8 cellular contexts compared by ENCODE assay signal in the genomic region with DNA sequence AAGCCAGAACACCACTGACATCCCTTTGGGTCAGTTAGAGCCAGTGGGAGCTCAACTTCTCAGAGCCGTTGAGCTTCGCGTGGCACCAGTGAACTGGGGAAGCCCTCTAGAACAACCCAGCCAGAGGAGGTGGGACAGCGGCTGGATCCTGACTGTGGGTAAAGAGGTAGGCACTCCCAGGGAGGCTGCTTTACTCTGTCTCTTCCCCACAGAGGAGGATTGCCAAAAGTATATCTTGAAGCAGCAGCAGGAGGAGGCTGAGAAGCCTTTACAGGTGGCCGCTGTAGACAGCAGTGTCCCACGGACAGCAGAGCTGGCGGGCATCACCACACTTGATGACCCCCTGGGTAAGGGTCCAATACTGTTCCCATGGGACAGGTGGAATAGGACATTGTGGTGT. TPM values are rescaled to one million over a fixed set of nuclear protein-coding genes. Genes with fewer than 3 reads are reported as not detected.
DNase-seq lines count a peak whose midpoint lies in the region; ATAC-seq, FAIRE-seq and TF ChIP-seq lines count a peak whose summit lies in the region.

No MANE protein-coding gene starts in this region.

- no peak overlapping the region for H3K27ac ChIP-seq in right cardiac atrium (ENCODE audit: low read length)

- H3K4me1 Mint-ChIP-seq in WTC11 = peaks cover 37% of the 10 kb centered on the region

- POLR2A ChIA-PET in WTC11 (lab: Charles Lee) = interaction anchor here (1.0 kb wide), 1 partner anchor 25 kb away, joined by 3 read pairs; no protein-coding TSS in a partner anchor

- H3K9ac ChIP-seq in skeletal muscle satellite cell (ENCODE audit: low read depth, low read length) = peak overlapping the region; percentile 83

- in situ Hi-C loops in GM13977 (cut with MboI; ENCODE audit: low pct_unique_long_range_greater_than_20kb, low sequenced_read_pairs, unreplicated experiment) = no loop called here

- FAIRE-seq in RCC 7860 (lab: Jason Lieb, UNC) = no peak

- peak overlapping the region; percentile 88 for H3K4me3 Mint-ChIP-seq in WTC11

- no peaks in the 10 kb centered on the region for H3K27me3 Mint-ChIP-seq in WTC11 (ENCODE audit: low read depth)

- H3K27me3 ChIP-seq in right cardiac atrium (ENCODE audit: control insufficient read depth, insufficient read depth) = no peaks in the 10 kb centered on the region
- no peaks in the 10 kb centered on the region for H3K27me3 ChIP-seq in skeletal muscle satellite cell (ENCODE audit: control insufficient read depth, insufficient read depth, low read length)

- 88% methylated on average over 7 of the region's 7 CpGs for WGBS in right cardiac atrium

- H3K9me3 ChIP-seq in right cardiac atrium (ENCODE audit: control insufficient read depth, low read length) (no peaks in the 10 kb centered on the region), skeletal muscle satellite cell (replicated peaks; ENCODE audit: low read length) (no peaks in the 10 kb centered on the region)

- ATAC-seq in WTC11 (no peak), right cardiac atrium (no peak), GM18517 (IDR thresholded peaks at IDR 0.05; ENCODE audit: unreplicated experiment) (no peak)

- CTCF ChIA-PET in WTC11 (lab: Charles Lee) = no interaction called here

- DNase-seq in GM13977 (ENCODE audit: low spot score) (peak; percentile 4), WTC11 (ENCODE audit: low spot score) (no peak), right cardiac atrium (peak in 1 of 3 donors; percentile 31), epidermal melanocyte (ENCODE audit: insufficient read length, low spot score) (no peak), RCC 7860 (ENCODE audit: low spot score) (no peak), NCI-H524 treated with DMSO at 0.1 percent for 48 hours (lab: John Stamatoyannopoulos, UW) (no peak)

- peaks cover 12% of the 10 kb centered on the region; the same call in 1 of the 2 replicates for H3K36me3 Mint-ChIP-seq in WTC11

- H3K27ac Mint-ChIP-seq in WTC11 = no peak overlapping the region

- peaks cover 12% of the 10 kb centered on the region for H3K36me3 ChIP-seq in skeletal muscle satellite cell (ENCODE audit: insufficient read depth, low read length)

- no peak for TF ChIP-seq CTCF in GM13977 (IDR thresholded peaks at IDR 0.05; ENCODE audit: extremely low read depth, insufficient read depth, missing control alignments)
- TF ChIP-seq CTCF in WTC11 (IDR thresholded peaks at IDR 0.05) = no peak

- H3K9me3 Mint-ChIP-seq in WTC11 = no peaks in the 10 kb centered on the region

- H3K4me3 ChIP-seq in right cardiac atrium (ENCODE audit: low read length) (peak overlapping the region; percentile 60), skeletal muscle satellite cell (ENCODE audit: low read length) (peak overlapping the region; percentile 96)

- intact Hi-C loops in right cardiac atrium (cut with DNase I) = loop anchor here in 1 of 4 donors (2.0 kb wide), 1 partner anchor 25 kb away; a partner anchor contains a TSS

- H3K4me2 ChIP-seq in skeletal muscle satellite cell (ENCODE audit: low read length) = peak overlapping the region; percentile 96

- H3K4me1 ChIP-seq in right cardiac atrium (ENCODE audit: control insufficient read depth, insufficient read depth, low read length) (peaks cover 10% of the 10 kb centered on the region), skeletal muscle satellite cell (ENCODE audit: control insufficient read depth, insufficient read depth, low read length) (peaks cover 21% of the 10 kb centered on the region)

TF ChIP-seq in WTC11, 78 proteins besides CTCF, POLR2A, EP300 and RAD21:
- TF ChIP-seq NFATC4 (CRISPR knock-in tag; IDR thresholded peaks at IDR 0.05) (no peak), NR3C1 (CRISPR knock-in tag; conservative IDR thresholded peaks at IDR 0.05; ENCODE audit: low read depth) (no peak), ESRRA (CRISPR knock-in tag; IDR thresholded peaks at IDR 0.05; ENCODE audit: borderline replicate concordance) (no peak), NR1H2 (CRISPR knock-in tag; IDR thresholded peaks at IDR 0.05) (no peak), ZNF232 (CRISPR knock-in tag; IDR thresholded peaks at IDR 0.05) (no peak), OVOL2 (CRISPR knock-in tag; IDR thresholded peaks at IDR 0.05; ENCODE audit: borderline replicate concordance) (no peak), CBFB (CRISPR knock-in tag; IDR thresholded peaks at IDR 0.05; ENCODE audit: low read depth) (no peak), EMX1 (CRISPR knock-in tag; IDR thresholded peaks at IDR 0.05) (no peak), SMAD3 (CRISPR knock-in tag; IDR thresholded peaks at IDR 0.05; ENCODE audit: borderline replicate concordance) (no peak), NR2C2 (CRISPR knock-in tag; IDR thresholded peaks at IDR 0.05) (no peak)
- TF ChIP-seq, protein P1, sequence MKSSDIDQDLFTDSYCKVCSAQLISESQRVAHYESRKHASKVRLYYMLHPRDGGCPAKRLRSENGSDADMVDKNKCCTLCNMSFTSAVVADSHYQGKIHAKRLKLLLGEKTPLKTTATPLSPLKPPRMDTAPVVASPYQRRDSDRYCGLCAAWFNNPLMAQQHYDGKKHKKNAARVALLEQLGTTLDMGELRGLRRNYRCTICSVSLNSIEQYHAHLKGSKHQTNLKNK (CRISPR knock-in tag; IDR thresholded peaks at IDR 0.05) = no peak
- TF ChIP-seq, protein P2, sequence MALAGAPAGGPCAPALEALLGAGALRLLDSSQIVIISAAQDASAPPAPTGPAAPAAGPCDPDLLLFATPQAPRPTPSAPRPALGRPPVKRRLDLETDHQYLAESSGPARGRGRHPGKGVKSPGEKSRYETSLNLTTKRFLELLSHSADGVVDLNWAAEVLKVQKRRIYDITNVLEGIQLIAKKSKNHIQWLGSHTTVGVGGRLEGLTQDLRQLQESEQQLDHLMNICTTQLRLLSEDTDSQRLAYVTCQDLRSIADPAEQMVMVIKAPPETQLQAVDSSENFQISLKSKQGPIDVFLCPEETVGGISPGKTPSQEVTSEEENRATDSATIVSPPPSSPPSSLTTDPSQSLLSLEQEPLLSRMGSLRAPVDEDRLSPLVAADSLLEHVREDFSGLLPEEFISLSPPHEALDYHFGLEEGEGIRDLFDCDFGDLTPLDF (CRISPR knock-in tag; IDR thresholded peaks at IDR 0.05) = no peak
- TF ChIP-seq, protein P3, sequence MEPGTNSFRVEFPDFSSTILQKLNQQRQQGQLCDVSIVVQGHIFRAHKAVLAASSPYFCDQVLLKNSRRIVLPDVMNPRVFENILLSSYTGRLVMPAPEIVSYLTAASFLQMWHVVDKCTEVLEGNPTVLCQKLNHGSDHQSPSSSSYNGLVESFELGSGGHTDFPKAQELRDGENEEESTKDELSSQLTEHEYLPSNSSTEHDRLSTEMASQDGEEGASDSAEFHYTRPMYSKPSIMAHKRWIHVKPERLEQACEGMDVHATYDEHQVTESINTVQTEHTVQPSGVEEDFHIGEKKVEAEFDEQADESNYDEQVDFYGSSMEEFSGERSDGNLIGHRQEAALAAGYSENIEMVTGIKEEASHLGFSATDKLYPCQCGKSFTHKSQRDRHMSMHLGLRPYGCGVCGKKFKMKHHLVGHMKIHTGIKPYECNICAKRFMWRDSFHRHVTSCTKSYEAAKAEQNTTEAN (CRISPR knock-in tag; IDR thresholded peaks at IDR 0.05) = no peak
- TF ChIP-seq, protein P4, sequence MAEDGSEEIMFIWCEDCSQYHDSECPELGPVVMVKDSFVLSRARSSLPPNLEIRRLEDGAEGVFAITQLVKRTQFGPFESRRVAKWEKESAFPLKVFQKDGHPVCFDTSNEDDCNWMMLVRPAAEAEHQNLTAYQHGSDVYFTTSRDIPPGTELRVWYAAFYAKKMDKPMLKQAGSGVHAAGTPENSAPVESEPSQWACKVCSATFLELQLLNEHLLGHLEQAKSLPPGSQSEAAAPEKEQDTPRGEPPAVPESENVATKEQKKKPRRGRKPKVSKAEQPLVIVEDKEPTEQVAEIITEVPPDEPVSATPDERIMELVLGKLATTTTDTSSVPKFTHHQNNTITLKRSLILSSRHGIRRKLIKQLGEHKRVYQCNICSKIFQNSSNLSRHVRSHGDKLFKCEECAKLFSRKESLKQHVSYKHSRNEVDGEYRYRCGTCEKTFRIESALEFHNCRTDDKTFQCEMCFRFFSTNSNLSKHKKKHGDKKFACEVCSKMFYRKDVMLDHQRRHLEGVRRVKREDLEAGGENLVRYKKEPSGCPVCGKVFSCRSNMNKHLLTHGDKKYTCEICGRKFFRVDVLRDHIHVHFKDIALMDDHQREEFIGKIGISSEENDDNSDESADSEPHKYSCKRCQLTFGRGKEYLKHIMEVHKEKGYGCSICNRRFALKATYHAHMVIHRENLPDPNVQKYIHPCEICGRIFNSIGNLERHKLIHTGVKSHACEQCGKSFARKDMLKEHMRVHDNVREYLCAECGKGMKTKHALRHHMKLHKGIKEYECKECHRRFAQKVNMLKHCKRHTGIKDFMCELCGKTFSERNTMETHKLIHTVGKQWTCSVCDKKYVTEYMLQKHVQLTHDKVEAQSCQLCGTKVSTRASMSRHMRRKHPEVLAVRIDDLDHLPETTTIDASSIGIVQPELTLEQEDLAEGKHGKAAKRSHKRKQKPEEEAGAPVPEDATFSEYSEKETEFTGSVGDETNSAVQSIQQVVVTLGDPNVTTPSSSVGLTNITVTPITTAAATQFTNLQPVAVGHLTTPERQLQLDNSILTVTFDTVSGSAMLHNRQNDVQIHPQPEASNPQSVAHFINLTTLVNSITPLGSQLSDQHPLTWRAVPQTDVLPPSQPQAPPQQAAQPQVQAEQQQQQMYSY (CRISPR knock-in tag; IDR thresholded peaks at IDR 0.05) = no peak
- TF ChIP-seq, protein P5, sequence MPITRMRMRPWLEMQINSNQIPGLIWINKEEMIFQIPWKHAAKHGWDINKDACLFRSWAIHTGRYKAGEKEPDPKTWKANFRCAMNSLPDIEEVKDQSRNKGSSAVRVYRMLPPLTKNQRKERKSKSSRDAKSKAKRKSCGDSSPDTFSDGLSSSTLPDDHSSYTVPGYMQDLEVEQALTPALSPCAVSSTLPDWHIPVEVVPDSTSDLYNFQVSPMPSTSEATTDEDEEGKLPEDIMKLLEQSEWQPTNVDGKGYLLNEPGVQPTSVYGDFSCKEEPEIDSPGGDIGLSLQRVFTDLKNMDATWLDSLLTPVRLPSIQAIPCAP (CRISPR knock-in tag; IDR thresholded peaks at IDR 0.05) = no peak

RNA-seq across cellular contexts. Expression of a gene that starts 1.2 kb away (rescaled TPM):
- total RNA-seq in WTC11 (2021) (18.1 to 19.2 TPM (median 19.2 TPM) in 3 replicates), right cardiac atrium (10 to 100 TPM; 11.1 to 19.8 (median 13.1) TPM)
- polyA plus RNA-seq in right cardiac atrium = 8.4 TPM
- total RNA-seq in skeletal muscle satellite cell (2012; rRNA removed) = 10.5 and 12.4 TPM in 2 replicates

RNA-seq across cellular contexts. Expression of a gene that starts 2.7 kb away (rescaled TPM):
- total RNA-seq in WTC11 (2021) = 34.4 to 46.5 TPM (median 39.0 TPM) in 3 replicates
- total RNA-seq in right cardiac atrium = 10 to 100 TPM; 80.8 to 98.8 (median 88.4) TPM
- 98.8 TPM for polyA plus RNA-seq in right cardiac atrium
- 14.6 and 15.2 TPM in 2 replicates for total RNA-seq in skeletal muscle satellite cell (2012; rRNA removed)

RNA-seq across cellular contexts. Expression of a gene that starts 25.7 kb away (rescaled TPM):
- 49.4 to 52.4 TPM (median 50.6 TPM) in 3 replicates for total RNA-seq in WTC11 (2021)
- 10 to 100 TPM; 20.2 to 39.1 (median 25.1) TPM for total RNA-seq in right cardiac atrium
- 12.9 TPM for polyA plus RNA-seq in right cardiac atrium
- 48.2 and 49.8 TPM in 2 replicates for total RNA-seq in skeletal muscle satellite cell (2012; rRNA removed)
